21 cellular contexts compared by ENCODE assay signal in genomic region chr19:21491161-21491560, GRCh38.
"Had no signal": no experiment of that assay in that cellular context is flagged by ENCODE, and none has a peak within 500 bp of the region (broad histone marks: within the 10 kb centered on the region; RNA-seq: fewer than 3 reads in every experiment).

No MANE protein-coding gene starts in this region.

- H3K79me2 ChIP-seq: hepatocyte had no signal

- FAIRE-seq: astrocyte had no signal

- H3K4me2 ChIP-seq: hepatocyte, neural progenitor cell had no signal

- DNase-seq: activated CD4-positive, alpha-beta T cell treated with anti-CD3 and anti-CD28 coated beads for 4 hours; activated CD4-positive, alpha-beta T cell treated with anti-CD3 and anti-CD28 coated beads, Interleukin-2, amount 50 U/mL, for 48 hours; activated CD4-positive, CD25-positive, alpha-beta regulatory T cell; activated CD8-positive, alpha-beta memory T cell treated with anti-CD3 and anti-CD28 coated beads, Interleukin-2, amount 50 U/mL, for 48 hours; activated naive CD4-positive, alpha-beta T cell; activated T-cell treated with anti-CD3 and anti-CD28 coated beads, Interleukin-2, amount 50 U/mL, for 4 hours; cerebellar nuclear complex; erythroblast; foreskin melanocyte; immature natural killer cell; kidney glomerular epithelial cell; left ventricle myocardium inferior; naive thymus-derived CD8-positive, alpha-beta T cell; stimulated activated CD4-positive, alpha-beta T cell treated with anti-CD3 and anti-CD28 coated beads, Interleukin-4, amount 100 ng/mL, for 4 hours; stimulated activated naive CD8-positive, alpha-beta T cell treated with anti-CD3 and anti-CD28 coated beads, Interleukin-15, Interleukin-2, amounts not matched to agents 100 U/mL and 50 U/mL, for 24 hours; T-helper 9 cell; upper lobe of right lung had no signal

- H3K36me3 ChIP-seq: adrenal gland, left ventricle myocardium inferior, neural progenitor cell, upper lobe of right lung had no signal

- H3K27ac ChIP-seq: adrenal gland, hepatocyte, left ventricle myocardium inferior, neural progenitor cell, upper lobe of right lung had no signal

- H3K9ac ChIP-seq: neural progenitor cell had no signal

- H3K27me3 ChIP-seq: adrenal gland, hepatocyte, neural progenitor cell, upper lobe of right lung had no signal

- ATAC-seq: activated T-cell treated with anti-CD3 and anti-CD28 coated beads, Interleukin-2, amount 50 U/mL, for 4 hours; naive thymus-derived CD8-positive, alpha-beta T cell; stimulated activated naive CD8-positive, alpha-beta T cell treated with anti-CD3 and anti-CD28 coated beads, Interleukin-15, Interleukin-2, amounts not matched to agents 100 U/mL and 50 U/mL, for 24 hours; upper lobe of right lung had no signal

- H3K4me3 ChIP-seq: adrenal gland, hepatocyte, left ventricle myocardium inferior, neural progenitor cell, upper lobe of right lung had no signal

- H2AFZ ChIP-seq: hepatocyte, neural progenitor cell had no signal

- H3K9me3 ChIP-seq: adrenal gland, left ventricle myocardium inferior, upper lobe of right lung had no signal

- H3K4me1 ChIP-seq: adrenal gland, left ventricle myocardium inferior, neural progenitor cell, upper lobe of right lung had no signal
